In genomic region chr9:107340920-107341632, GRCh38 we compare ENCODE assay signal across 8 cellular contexts. TPM values are rescaled to one million over a fixed set of nuclear protein-coding genes. Genes with fewer than 3 reads are reported as not detected.
DNase-seq lines count a peak whose midpoint lies in the region; FAIRE-seq and TF ChIP-seq lines count a peak whose summit lies in the region.

No MANE protein-coding gene starts in this region.

- no peaks in the 10 kb centered on the region for H3K4me1 ChIP-seq in SJSA1 (replicated peaks)

- no peak overlapping the region for H3K27ac ChIP-seq in SJSA1

- intact Hi-C loops in posterior vena cava (cut with DNase I) = no loop called here

- peak; percentile 80 for DNase-seq in GM03348 (ENCODE audit: low spot score)
- DNase-seq in H4 (ENCODE audit: low spot score) = peak; percentile 67
- peak; percentile 48 for DNase-seq in LHCN-M2 (ENCODE audit: low read depth)
- peak; percentile 51 to 67 for DNase-seq in SJSA1 (ENCODE audit: low read depth in 1 of 2, low spot score in 2 of 2)
- DNase-seq in activated naive CD4-positive, alpha-beta T cell treated with Interleukin-2 at 50 U/mL for 16 hours = peak; percentile 81
- peak; percentile 91 for DNase-seq in glutamatergic neuron
- DNase-seq in posterior vena cava (ENCODE audit: low spot score) = peak; percentile 94
- DNase-seq in urothelium cell line (ENCODE audit: low spot score) = peak; percentile 82

- H3K36me3 ChIP-seq in SJSA1 = peaks cover 5% of the 10 kb centered on the region; the same call in 1 of the 2 replicates

- no peak for FAIRE-seq in urothelium cell line (lab: Jason Lieb, UNC)

- no peak overlapping the region for H3K4me3 Mint-ChIP-seq in glutamatergic neuron (ENCODE audit: unreplicated experiment)

- no peaks in the 10 kb centered on the region for H3K27me3 Mint-ChIP-seq in glutamatergic neuron (ENCODE audit: unreplicated experiment)

- peak; percentile 91 for TF ChIP-seq CTCF in glutamatergic neuron (IDR thresholded peaks at IDR 0.05; ENCODE audit: partially characterized antibody, unreplicated experiment)

- no peaks in the 10 kb centered on the region for H3K27me3 ChIP-seq in SJSA1 (replicated peaks)

- H3K27ac Mint-ChIP-seq in glutamatergic neuron (ENCODE audit: unreplicated experiment) = peak overlapping the region; percentile 62

- no peaks in the 10 kb centered on the region for H3K9me3 ChIP-seq in SJSA1 (replicated peaks)

- H3K4me3 ChIP-seq in SJSA1 = no peak overlapping the region

- H3K4me1 Mint-ChIP-seq in glutamatergic neuron (ENCODE audit: low read depth, unreplicated experiment) = peaks cover 2% of the 10 kb centered on the region

- peaks cover 6% of the 10 kb centered on the region for H3K9me3 Mint-ChIP-seq in glutamatergic neuron (ENCODE audit: unreplicated experiment)

- H3K36me3 Mint-ChIP-seq in glutamatergic neuron (ENCODE audit: unreplicated experiment) = no peaks in the 10 kb centered on the region

RNA-seq across cellular contexts. Expression of gene RAD23B, which starts 58.0 kb away (rescaled TPM):
- 106 and 108 TPM in 2 replicates for total RNA-seq in H4 (2014; rRNA removed; shearing (Covaris generic))
- 120 and 122 TPM in 2 replicates for total RNA-seq in LHCN-M2 (2014; rRNA removed)
- polyA plus RNA-seq in LHCN-M2 (2012) = 81.1 TPM
- total RNA-seq in SJSA1 (2014; rRNA removed; shearing (Covaris generic)) = 69.2 and 81.2 TPM in 2 replicates
- total RNA-seq in glutamatergic neuron (ENCODE audit: unreplicated experiment) = 145 TPM
- total RNA-seq in posterior vena cava = 10 to 100 TPM; 79.8 to 89.2 TPM
